24 cellular contexts compared by ENCODE assay signal in genomic region chr12:85519163-85519562, GRCh38.
"Had no signal": no experiment of that assay in that cellular context is flagged by ENCODE, and none has a peak within 500 bp of the region (broad histone marks: within the 10 kb centered on the region; RNA-seq: fewer than 3 reads in every experiment).

No MANE protein-coding gene starts in this region.

- H3K27me3 ChIP-seq: foreskin keratinocyte, hepatocyte, ovary, right atrium auricular region, sigmoid colon, testis, tibial nerve, upper lobe of right lung, vagina had no signal

- DNase-seq: dermis blood vessel endothelial cell; erythroblast; foreskin keratinocyte; head of caudate nucleus; islet precursor cell; mammary epithelial cell; mucosa of descending colon; naive thymus-derived CD8-positive, alpha-beta T cell; nucleus accumbens; ovary; sigmoid colon; stimulated activated CD4-positive, alpha-beta T cell treated with anti-CD3 and anti-CD28 coated beads, Interleukin-2, amount 100 ng/mL, for 24 hours; stimulated activated CD4-positive, alpha-beta T cell treated with anti-CD3 and anti-CD28 coated beads, Interleukin-4, amount 100 ng/mL, for 4 hours; stimulated activated naive B cell treated with anti-CD40 and anti-IgM and Interleukin-4, amounts not matched to agents 10 μg/mL and 1 μg/mL and 100 μg/mL, for 72 hours; stimulated activated naive CD8-positive, alpha-beta T cell treated with anti-CD3 and anti-CD28 coated beads, Interleukin-15, amount 100 ng/mL, for 72 hours; testis; upper lobe of right lung had no signal

- H3K9me3 Mint-ChIP-seq: neural crest cell had no signal

- H3K4me1 Mint-ChIP-seq: naive thymus-derived CD8-positive, alpha-beta T cell; neural crest cell; stimulated activated naive B cell treated with anti-CD40 and anti-IgM and Interleukin-4, amounts not matched to agents 10 μg/mL and 1 μg/mL and 100 μg/mL, for 72 hours; stimulated activated naive CD8-positive, alpha-beta T cell treated with anti-CD3 and anti-CD28 coated beads, Interleukin-15, amount 100 ng/mL, for 72 hours had no signal

- H3K79me2 ChIP-seq: hepatocyte had no signal

- H3K9me3 ChIP-seq: mucosa of descending colon, ovary, right atrium auricular region, sigmoid colon, testis, tibial nerve, upper lobe of right lung, vagina had no signal

- H3K4me3 Mint-ChIP-seq: naive thymus-derived CD8-positive, alpha-beta T cell; neural crest cell; stimulated activated naive B cell treated with anti-CD40 and anti-IgM and Interleukin-4, amounts not matched to agents 10 μg/mL and 1 μg/mL and 100 μg/mL, for 72 hours; stimulated activated naive CD8-positive, alpha-beta T cell treated with anti-CD3 and anti-CD28 coated beads, Interleukin-15, amount 100 ng/mL, for 72 hours had no signal

- H3K36me3 Mint-ChIP-seq: naive thymus-derived CD8-positive, alpha-beta T cell; stimulated activated naive B cell treated with anti-CD40 and anti-IgM and Interleukin-4, amounts not matched to agents 10 μg/mL and 1 μg/mL and 100 μg/mL, for 72 hours had no signal

- H3K4me3 ChIP-seq: hepatocyte, mucosa of descending colon, ovary, right atrium auricular region, sigmoid colon, skin epidermis, testis, tibial nerve, upper lobe of right lung, vagina had no signal

- H3K4me1 ChIP-seq: right atrium auricular region, sigmoid colon, testis, tibial nerve, upper lobe of right lung, vagina had no signal

- H3K27me3 Mint-ChIP-seq: naive thymus-derived CD8-positive, alpha-beta T cell; stimulated activated naive B cell treated with anti-CD40 and anti-IgM and Interleukin-4, amounts not matched to agents 10 μg/mL and 1 μg/mL and 100 μg/mL, for 72 hours; stimulated activated naive CD8-positive, alpha-beta T cell treated with anti-CD3 and anti-CD28 coated beads, Interleukin-15, amount 100 ng/mL, for 72 hours had no signal

- H3K4me2 ChIP-seq: hepatocyte had no signal

- ATAC-seq: foreskin keratinocyte; left lobe of liver; mucosa of descending colon; naive thymus-derived CD8-positive, alpha-beta T cell; stimulated activated naive B cell treated with anti-CD40 and anti-IgM and Interleukin-4, amounts not matched to agents 10 μg/mL and 1 μg/mL and 100 μg/mL, for 72 hours; stimulated activated naive CD8-positive, alpha-beta T cell treated with anti-CD3 and anti-CD28 coated beads, Interleukin-15, amount 100 ng/mL, for 72 hours; upper lobe of right lung had no signal

- H3K27ac ChIP-seq: foreskin keratinocyte, hepatocyte, ovary, right atrium auricular region, sigmoid colon, skin epidermis, testis, tibial nerve, upper lobe of right lung, vagina had no signal

- H3K27ac Mint-ChIP-seq: naive thymus-derived CD8-positive, alpha-beta T cell; stimulated activated naive B cell treated with anti-CD40 and anti-IgM and Interleukin-4, amounts not matched to agents 10 μg/mL and 1 μg/mL and 100 μg/mL, for 72 hours; stimulated activated naive CD8-positive, alpha-beta T cell treated with anti-CD3 and anti-CD28 coated beads, Interleukin-15, amount 100 ng/mL, for 72 hours had no signal

- H3K36me3 ChIP-seq: ovary, right atrium auricular region, sigmoid colon, tibial nerve, upper lobe of right lung, vagina had no signal
